Comparison of ENCODE assay signal across 8 cellular contexts in genomic region chr1:71080782-71081696, GRCh38. TPM values are rescaled to one million over a fixed set of nuclear protein-coding genes. Genes with fewer than 3 reads are reported as not detected.
DNase-seq lines count a peak whose midpoint lies in the region; ATAC-seq lines count a peak whose summit lies in the region.

Gene ZRANB2 (minus strand): TSS chr1:71081035. CDS start chr1:71080995, 40 bp downstream.

- peaks cover 16 to 20% of the 10 kb centered on the region in 2 donors for H3K4me1 Mint-ChIP-seq in effector memory CD8-positive, alpha-beta T cell (ENCODE audit: low read depth in 2 of 2)
- peaks cover 15% of the 10 kb centered on the region for H3K4me1 Mint-ChIP-seq in memory B cell

- H3K27me3 Mint-ChIP-seq in effector memory CD8-positive, alpha-beta T cell = peaks cover 29 to 32% of the 10 kb centered on the region in 2 donors
- peaks cover 5% of the 10 kb centered on the region for H3K27me3 Mint-ChIP-seq in memory B cell

- peak within 1 kb of the TSS; percentile 93 to 99 for H3K4me3 Mint-ChIP-seq in effector memory CD8-positive, alpha-beta T cell
- H3K4me3 Mint-ChIP-seq in memory B cell = peak within 1 kb of the TSS; percentile 97

- ATAC-seq in GM19467 (IDR thresholded peaks at IDR 0.05; ENCODE audit: unreplicated experiment) (peak; percentile 98), memory B cell (ENCODE audit: low read depth) (peak; percentile 93)
- peak; percentile 96 for ATAC-seq in effector memory CD8-positive, alpha-beta T cell (replicated peaks)

- CTCF ChIA-PET in activated CD8-positive, alpha-beta memory T cell treated with anti-CD3 and anti-CD28 coated beads for 36 hours (lab: Charles Lee) = interaction anchor here (1.0 to 1.1 kb wide), 2 partner anchors 11 to 17 kb away, joined by 3 to 4 read pairs; no protein-coding TSS in a partner anchor

- DNase-seq in CMK (ENCODE audit: low read depth) (peak; percentile 96), HS-5 (ENCODE audit: low read depth) (peak; percentile 91), memory B cell (ENCODE audit: low spot score in 2 of 2) (peak; percentile 90 to 91)
- peak; percentile 84 for DNase-seq in NK-92 treated with Interleukin-12 subunit alpha and Interleukin-12 subunit beta, amount 100 ng/mL, for 24 hours (lab: John Stamatoyannopoulos, UW)
- DNase-seq in effector memory CD8-positive, alpha-beta T cell = peak; percentile 87 to 93 (median 91)
- DNase-seq in stimulated activated CD8-positive, alpha-beta memory T cell treated with anti-CD3 and anti-CD28 coated beads, Interleukin-12 subunit alpha, Interleukin-12 subunit beta, amount 100 ng/mL, for 4 hours (ENCODE audit: low read depth) = peak; percentile 72

- H3K36me3 Mint-ChIP-seq in effector memory CD8-positive, alpha-beta T cell (ENCODE audit: insufficient read depth) = peaks cover 29% of the 10 kb centered on the region
- H3K36me3 Mint-ChIP-seq in memory B cell = peaks cover 22% of the 10 kb centered on the region

- peaks cover 0 to 4% of the 10 kb centered on the region in 2 donors for H3K9me3 Mint-ChIP-seq in effector memory CD8-positive, alpha-beta T cell
- H3K9me3 Mint-ChIP-seq in memory B cell = peaks cover 2% of the 10 kb centered on the region

- peak within 1 kb of the TSS; percentile 98 to 100 for H3K27ac Mint-ChIP-seq in effector memory CD8-positive, alpha-beta T cell
- peak within 1 kb of the TSS; percentile 100 for H3K27ac Mint-ChIP-seq in memory B cell

- POLR2A ChIA-PET in activated CD8-positive, alpha-beta memory T cell treated with anti-CD3 and anti-CD28 coated beads for 36 hours (lab: Charles Lee) = interaction anchor here (0.6 to 1.0 kb wide), 3 partner anchors 12 to 866 kb away, joined by 3 to 8 read pairs (median 3); partner anchors contain the start of gene CTH

RNA-seq across cellular contexts. Expression of gene ZRANB2, which starts in this region (rescaled TPM):
- 100 to 1,000 TPM; 103 TPM for total RNA-seq in activated CD8-positive, alpha-beta memory T cell treated with anti-CD3 and anti-CD28 coated beads for 36 hours

Comparison
In these comparisons a context has a peak if more than half of its experiments do, and no peak if none do; other contexts are left out.
1. Peak in every context shown above with its lines: DNase-seq and ATAC-seq.